In the genomic region with DNA sequence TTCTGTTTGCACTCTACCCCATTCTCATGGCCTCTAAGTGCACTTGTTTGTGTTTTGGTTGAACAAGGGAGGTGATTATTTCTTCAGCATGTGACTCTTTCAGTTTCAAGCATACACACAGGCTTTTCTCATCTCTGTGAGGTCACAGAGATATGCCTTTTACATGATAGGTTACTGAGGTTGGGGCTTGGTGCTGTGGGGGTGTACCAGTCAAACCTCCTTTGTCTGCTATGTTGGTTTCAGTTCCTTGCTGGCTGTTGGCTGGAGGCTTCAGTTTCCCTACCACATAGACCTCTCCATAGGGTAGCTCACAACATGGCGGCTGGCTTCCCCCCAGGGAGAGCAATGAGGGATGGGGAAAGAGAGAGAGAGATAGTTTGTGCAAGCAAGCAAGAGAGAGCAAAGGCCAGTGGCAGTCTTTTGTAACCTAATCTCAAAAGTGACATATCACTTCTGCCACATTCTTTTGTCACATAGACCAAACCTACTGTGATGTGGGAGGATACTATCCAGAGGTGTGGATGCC, we compare ENCODE assay signal across 10 cellular contexts.
DNase-seq lines count a peak whose midpoint lies in the region; ATAC-seq and TF ChIP-seq lines count a peak whose summit lies in the region.
"Had no signal": no experiment of that assay in that cellular context is flagged by ENCODE, and none has a peak within 500 bp of the region (broad histone marks: within the 10 kb centered on the region; RNA-seq: fewer than 3 reads in every experiment).

No MANE protein-coding gene starts in this region.

- H3F3A ChIP-seq in GM23248 (ENCODE audit: insufficient read depth), result no peaks in the 10 kb centered on the region

- no peaks in the 10 kb centered on the region for H3K36me3 ChIP-seq in GM23248 (ENCODE audit: low read depth)
- H3K36me3 ChIP-seq: sigmoid colon had no signal

- H3K27me3 Mint-ChIP-seq in stimulated activated memory B cell treated with anti-CD40 and anti-IgM and Interleukin-4, amounts not matched to agents 10 μg/mL and 1 μg/mL and 100 μg/mL, for 72 hours, result no peaks in the 10 kb centered on the region
- H3K27me3 Mint-ChIP-seq in CD4-positive, alpha-beta T cell, result peaks cover 13% of the 10 kb centered on the region

- H3K4me2 ChIP-seq in GM23248 (ENCODE audit: unreplicated experiment), result no peak overlapping the region

- H4K20me1 ChIP-seq in GM23248 (ENCODE audit: insufficient read depth), result no peaks in the 10 kb centered on the region

- H2AFZ ChIP-seq in GM23248, result no peak overlapping the region

- peak; percentile 94 for ATAC-seq in HG02610 (IDR thresholded peaks at IDR 0.05; ENCODE audit: unreplicated experiment)
- peak; percentile 95 for ATAC-seq in HG03469 (IDR thresholded peaks at IDR 0.05; ENCODE audit: unreplicated experiment)
- peak; percentile 92 for ATAC-seq in stimulated activated memory B cell treated with anti-CD40 and anti-IgM and Interleukin-4, amounts not matched to agents 10 μg/mL and 1 μg/mL and 100 μg/mL, for 72 hours
- ATAC-seq in CD4-positive, alpha-beta T cell (ENCODE audit: poor library complexity), result no peak
- ATAC-seq: activated naive CD4-positive, alpha-beta T cell treated with anti-CD3 and anti-CD28 coated beads, Interleukin-2, amount 50 U/mL, for 72 hours had no signal

- H3K4me3 ChIP-seq in GM23248, result no peak overlapping the region
- H3K4me3 ChIP-seq: sigmoid colon had no signal

- 36 to 57% methylated on average over 1 of the region's 1 CpG for WGBS in GM23248 (ENCODE audit: low coverage in 1 of 2, low lambda C conversion rate in 2 of 2, missing lambda C conversion rate in 2 of 2), 2 experiments

- H3K27ac ChIP-seq in CD4-positive, alpha-beta T cell (ENCODE audit: low read depth, low read length), result no peak overlapping the region
- H3K27ac ChIP-seq in GM23248, result no peak overlapping the region
- H3K27ac ChIP-seq: sigmoid colon had no signal

- in situ Hi-C loops in GM23248 (cut with MboI), result no loop called here

- H3K79me2 ChIP-seq in GM23248 (ENCODE audit: insufficient read depth), result no peaks in the 10 kb centered on the region

- no peaks in the 10 kb centered on the region for H3K9me2 ChIP-seq in GM23248 (ENCODE audit: insufficient read depth)

- H3K4me3 Mint-ChIP-seq in stimulated activated memory B cell treated with anti-CD40 and anti-IgM and Interleukin-4, amounts not matched to agents 10 μg/mL and 1 μg/mL and 100 μg/mL, for 72 hours, result no peak overlapping the region
- no peak overlapping the region for H3K4me3 Mint-ChIP-seq in CD4-positive, alpha-beta T cell

- no peak overlapping the region for H3K9ac ChIP-seq in GM23248

- POLR2A ChIA-PET in CD4-positive, alpha-beta T cell (lab: Charles Lee), result no interaction called here

- TF ChIP-seq CTCF in CD4-positive, alpha-beta T cell (IDR thresholded peaks at IDR 0.05), result no peak

- intact Hi-C loops in CD4-positive, alpha-beta T cell (cut with DNase I, micrococcal nuclease), result no loop called here

- H3K27ac Mint-ChIP-seq in stimulated activated memory B cell treated with anti-CD40 and anti-IgM and Interleukin-4, amounts not matched to agents 10 μg/mL and 1 μg/mL and 100 μg/mL, for 72 hours, result peak overlapping the region; percentile 9
- no peak overlapping the region for H3K27ac Mint-ChIP-seq in CD4-positive, alpha-beta T cell
- H3K27ac Mint-ChIP-seq: activated naive CD4-positive, alpha-beta T cell treated with anti-CD3 and anti-CD28 coated beads, Interleukin-2, amount 50 U/mL, for 72 hours had no signal

- no peaks in the 10 kb centered on the region for H3K4me1 ChIP-seq in GM23248 (ENCODE audit: insufficient read depth)
- H3K4me1 ChIP-seq: sigmoid colon had no signal

- H3K27me3 ChIP-seq in CD4-positive, alpha-beta T cell (ENCODE audit: control insufficient read depth, insufficient read depth, low read length), result no peaks in the 10 kb centered on the region
- H3K27me3 ChIP-seq in GM23248 (replicated peaks; ENCODE audit: insufficient read depth), result no peaks in the 10 kb centered on the region
- H3K27me3 ChIP-seq: sigmoid colon had no signal

- DNase-seq in GM19238 (ENCODE audit: insufficient read length, low spot score), result peak; percentile 13
- DNase-seq in CD4-positive, alpha-beta T cell, result no peak
- DNase-seq in GM23248, result no peak
- no peak for DNase-seq in NCI-H524 (lab: John Stamatoyannopoulos, UW)
- DNase-seq: NCI-H510A, sigmoid colon had no signal

- H3K9me3 Mint-ChIP-seq in stimulated activated memory B cell treated with anti-CD40 and anti-IgM and Interleukin-4, amounts not matched to agents 10 μg/mL and 1 μg/mL and 100 μg/mL, for 72 hours, result peaks cover 3% of the 10 kb centered on the region
- no peaks in the 10 kb centered on the region for H3K9me3 Mint-ChIP-seq in CD4-positive, alpha-beta T cell

- no peaks in the 10 kb centered on the region for H3K9me3 ChIP-seq in CD4-positive, alpha-beta T cell (ENCODE audit: control insufficient read depth, low read length)
- H3K9me3 ChIP-seq in GM23248 (ENCODE audit: low read depth), result no peaks in the 10 kb centered on the region
- H3K9me3 ChIP-seq: sigmoid colon had no signal

- CTCF ChIA-PET in CD4-positive, alpha-beta T cell (lab: Charles Lee), result no interaction called here

- no peaks in the 10 kb centered on the region for H3K36me3 Mint-ChIP-seq in stimulated activated memory B cell treated with anti-CD40 and anti-IgM and Interleukin-4, amounts not matched to agents 10 μg/mL and 1 μg/mL and 100 μg/mL, for 72 hours
- H3K36me3 Mint-ChIP-seq in CD4-positive, alpha-beta T cell (ENCODE audit: low read depth), result no peaks in the 10 kb centered on the region
- H3K36me3 Mint-ChIP-seq: activated naive CD4-positive, alpha-beta T cell treated with anti-CD3 and anti-CD28 coated beads, Interleukin-2, amount 50 U/mL, for 72 hours had no signal

- peaks cover 16% of the 10 kb centered on the region for H3K4me1 Mint-ChIP-seq in stimulated activated memory B cell treated with anti-CD40 and anti-IgM and Interleukin-4, amounts not matched to agents 10 μg/mL and 1 μg/mL and 100 μg/mL, for 72 hours
- H3K4me1 Mint-ChIP-seq in CD4-positive, alpha-beta T cell (ENCODE audit: low read depth), result no peaks in the 10 kb centered on the region
